In genomic region chr1:155093938-155094621, GRCh38 we compare ENCODE assay signal across 9 cellular contexts. TPM values are rescaled to one million over a fixed set of nuclear protein-coding genes. Genes with fewer than 3 reads are reported as not detected.
DNase-seq lines count a peak whose midpoint lies in the region; ATAC-seq lines count a peak whose summit lies in the region.
"Had no signal": no experiment of that assay in that cellular context is flagged by ENCODE, and none has a peak within 500 bp of the region (broad histone marks: within the 10 kb centered on the region; RNA-seq: fewer than 3 reads in every experiment).

No MANE protein-coding gene starts in this region.

- no peak overlapping the region for H3K9ac ChIP-seq in rectal smooth muscle tissue (ENCODE audit: low read length)

- H3K4me1 ChIP-seq in rectal smooth muscle tissue (ENCODE audit: control insufficient read depth, insufficient read depth, low read length) = peaks cover 13% of the 10 kb centered on the region

- H3K4me1 Mint-ChIP-seq in T-cell = peaks cover 0 to 5% (median 5%) of the 10 kb centered on the region in 3 donors

- ATAC-seq in T-cell (replicated peaks in 1 of 4) = peak in 3 of 4 experiments; percentile 38 to 67 (median 57)

- no peak overlapping the region for H3K27ac Mint-ChIP-seq in T-cell

- no peaks in the 10 kb centered on the region for H3K36me3 Mint-ChIP-seq in T-cell

- CTCF ChIA-PET in T-cell (lab: Charles Lee) = interaction anchor here in 1 of 2 donors (1.4 kb wide), 1 partner anchor 9 kb away, joined by 4 read pairs; no protein-coding TSS in a partner anchor

- H3K9me3 Mint-ChIP-seq in T-cell = no peaks in the 10 kb centered on the region

- peak overlapping the region; percentile 33 for H3K4me3 ChIP-seq in rectal smooth muscle tissue (ENCODE audit: low read length)

- H3K27ac ChIP-seq in rectal smooth muscle tissue (ENCODE audit: low read depth, low read length) = peak overlapping the region; percentile 56

- no peaks in the 10 kb centered on the region for H3K27me3 ChIP-seq in rectal smooth muscle tissue (ENCODE audit: control insufficient read depth, insufficient read depth, low read length)

- DNase-seq in EL = peak; percentile 43
- DNase-seq in NCI-H1105 (lab: John Stamatoyannopoulos, UW) = peak; percentile 94
- DNase-seq in T-cell = no peak
- peak; percentile 39 for DNase-seq in glomerular visceral epithelial cell (ENCODE audit: extremely low spot score)
- no peak for DNase-seq in OCI-M2 (lab: John Stamatoyannopoulos, UW; ENCODE audit: unreplicated experiment)
- DNase-seq in stimulated activated CD8-positive, alpha-beta memory T cell treated with anti-CD3 and anti-CD28 coated beads, Interleukin-4, amount 100 ng/mL, for 48 hours = no peak
- no peak for DNase-seq in middle frontal gyrus (ENCODE audit: extremely low spot score, low spot score)

- peaks cover 4 to 7% of the 10 kb centered on the region in 2 donors for H3K27me3 Mint-ChIP-seq in T-cell

- POLR2A ChIA-PET in T-cell (lab: Charles Lee) = no interaction called here

- no peaks in the 10 kb centered on the region for H3K36me3 ChIP-seq in rectal smooth muscle tissue (ENCODE audit: control insufficient read depth, insufficient read depth, low read length)

- no peak overlapping the region for H3K4me3 Mint-ChIP-seq in T-cell

RNA-seq across cellular contexts. Expression of gene EFNA3, which starts 15.4 kb away (rescaled TPM):
- total RNA-seq in T-cell = 1 to 10 TPM in 3 of 5 donors, under 1 TPM in 1, not detected in 1; 0.68 to 2.6 (median 2.3) TPM

RNA-seq across cellular contexts. Expression of gene EFNA4, which starts 30.5 kb away (rescaled TPM):
- total RNA-seq in T-cell = 1 to 10 TPM; 3.1 to 7.8 (median 6.6) TPM

RNA-seq across cellular contexts. Expression of gene EFNA1, which starts 33.6 kb away (rescaled TPM):
- 1 to 10 TPM; 1.6 to 8.4 (median 5.1) TPM for total RNA-seq in T-cell
- total RNA-seq: T-helper 2 cell treated with Interferon-gamma antibody and Interleukin-4, amounts not matched to agents 100 ng/mL and 5 ng/mL, for 36 hours had no signal

RNA-seq across cellular contexts. Expression of gene SLC50A1, which starts 41.6 kb away (rescaled TPM):
- total RNA-seq in T-cell = 10 to 100 TPM; 20.7 to 34.9 (median 30.8) TPM

RNA-seq across cellular contexts. Expression of gene ADAM15, which starts 43.0 kb away (rescaled TPM):
- 10 to 100 TPM; 17.3 to 53.0 (median 37.2) TPM for total RNA-seq in T-cell

Comparison
In these comparisons a context has a peak if more than half of its experiments do, and no peak if none do; other contexts are left out.
1. DNase-seq: peak in EL (single experiment), NCI-H1105 (single experiment) and glomerular visceral epithelial cell (single experiment); none in T-cell (0 of 34), OCI-M2 (single experiment), stimulated activated CD8-positive, alpha-beta memory T cell treated with anti-CD3 and anti-CD28 coated beads, Interleukin-4, amount 100 ng/mL, for 48 hours (single experiment) and middle frontal gyrus (single experiment).